10 cellular contexts compared by ENCODE assay signal in genomic region chr17:17387461-17388362, GRCh38.
DNase-seq lines count a peak whose midpoint lies in the region; ATAC-seq and TF ChIP-seq lines count a peak whose summit lies in the region.
"Had no signal": no experiment of that assay in that cellular context is flagged by ENCODE, and none has a peak within 500 bp of the region (broad histone marks: within the 10 kb centered on the region; RNA-seq: fewer than 3 reads in every experiment).

No MANE protein-coding gene starts in this region.

- H3K79me2 ChIP-seq in PC-3 (ENCODE audit: low read length): no peaks in the 10 kb centered on the region

- 63 to 74% methylated on average over 14 of the region's 15 CpGs for WGBS in thyroid gland, 2 donors

- no peaks in the 10 kb centered on the region for H3K27me3 Mint-ChIP-seq in activated T-cell treated with anti-CD3 and anti-CD28 coated beads, Interleukin-2, amount 50 U/mL, for 24 hours

- peak overlapping the region; percentile 49; the same call in 1 of the 2 replicates for H2AFZ ChIP-seq in PC-3 (ENCODE audit: low read length)

- H3K36me3 ChIP-seq in PC-3 (ENCODE audit: low read depth, low read length) (no peaks in the 10 kb centered on the region), thyroid gland (no peaks in the 10 kb centered on the region)

- no TSS peak for BruUV-seq in PC-3 (replicated peaks; lab: Mats Ljungman, UMichigan)

- POLR2A ChIA-PET in PC-3 (lab: Charles Lee; ENCODE audit: unreplicated experiment): no interaction called here

- no peaks in the 10 kb centered on the region for H3K9me2 ChIP-seq in PC-3 (replicated peaks; ENCODE audit: low read length)

- peaks cover 19% of the 10 kb centered on the region for H3K4me1 Mint-ChIP-seq in activated T-cell treated with anti-CD3 and anti-CD28 coated beads, Interleukin-2, amount 50 U/mL, for 24 hours (ENCODE audit: low read depth)

- H3K4me3 Mint-ChIP-seq in activated T-cell treated with anti-CD3 and anti-CD28 coated beads, Interleukin-2, amount 50 U/mL, for 24 hours: no peak overlapping the region
- H3K4me3 Mint-ChIP-seq: T-helper 1 cell treated with Interleukin-12 subunit alpha and Interleukin-12 subunit beta and Interleukin-4 antibody, amounts not matched to agents 30 μg/mL and 1 μg/mL, for 36 hours had no signal

- H3K27ac ChIP-seq in PC-3 (ENCODE audit: low read length) (peak overlapping the region; percentile 81), thyroid gland (peak overlapping the region; percentile 37 to 71 (median 65))

- H3K9ac ChIP-seq in PC-3 (ENCODE audit: low read length): peak overlapping the region; percentile 51

- H3K4me1 ChIP-seq in PC-3 (ENCODE audit: insufficient read depth, low read length): peaks cover 18% of the 10 kb centered on the region
- H3K4me1 ChIP-seq in thyroid gland: peaks cover 3 to 41% of the 10 kb centered on the region in 2 donors

- H3K27ac Mint-ChIP-seq in activated T-cell treated with anti-CD3 and anti-CD28 coated beads, Interleukin-2, amount 50 U/mL, for 24 hours: no peak overlapping the region
- H3K27ac Mint-ChIP-seq: T-helper 1 cell treated with Interleukin-12 subunit alpha and Interleukin-12 subunit beta and Interleukin-4 antibody, amounts not matched to agents 30 μg/mL and 1 μg/mL, for 36 hours had no signal

- CTCF ChIA-PET in PC-3 (lab: Charles Lee): no interaction called here

- peak; percentile 17 for DNase-seq in activated T-cell treated with anti-CD3 and anti-CD28 coated beads for 48 hours (ENCODE audit: low read depth)
- no peak for DNase-seq in activated T-cell treated with anti-CD3 and anti-CD28 coated beads, Interleukin-2, amount 50 U/mL, for 24 hours
- peak; percentile 74 for DNase-seq in PC-3
- DNase-seq in left cardiac atrium: no peak
- peak; percentile 63 to 66 for DNase-seq in thyroid gland
- DNase-seq in epidermal melanocyte (ENCODE audit: insufficient read length, low spot score): no peak
- no peak for DNase-seq in hippocampal formation (lab: John Stamatoyannopoulos, UW)
- DNase-seq: effector CD4-positive, alpha-beta T cell had no signal

- TF ChIP-seq CTCF in PC-3 (conservative IDR thresholded peaks at IDR 0.05; ENCODE audit: low read depth, low read length) (peak; percentile 83), thyroid gland (IDR thresholded peaks at IDR 0.05) (peak in 5 of 6 experiments; percentile 45 to 75 (median 54))

- H3K4me2 ChIP-seq in PC-3 (ENCODE audit: low read length): peak overlapping the region; percentile 37

- H3K4me3 ChIP-seq in PC-3 (ENCODE audit: low read length) (no peak overlapping the region), thyroid gland (replicated peaks in 1 of 3) (no peak overlapping the region)

- ATAC-seq in PC-3: peak; percentile 82
- ATAC-seq in left cardiac atrium: peak; percentile 14 to 79
- ATAC-seq in GM18907 (IDR thresholded peaks at IDR 0.05; ENCODE audit: unreplicated experiment): no peak

- H3K9me3 ChIP-seq in PC-3 (ENCODE audit: low read length): no peaks in the 10 kb centered on the region
- no peaks in the 10 kb centered on the region for H3K9me3 ChIP-seq in thyroid gland

- H3K27me3 ChIP-seq in PC-3 (ENCODE audit: low read length): no peaks in the 10 kb centered on the region
- no peaks in the 10 kb centered on the region for H3K27me3 ChIP-seq in thyroid gland

- intact Hi-C loops in PC-3 (cut with micrococcal nuclease) (no loop called here), left cardiac atrium (cut with DNase I) (no loop called here), thyroid gland (cut with DNase I) (no loop called here)

- no peaks in the 10 kb centered on the region for H3K36me3 Mint-ChIP-seq in activated T-cell treated with anti-CD3 and anti-CD28 coated beads, Interleukin-2, amount 50 U/mL, for 24 hours (ENCODE audit: low read depth)

- H4K20me1 ChIP-seq in PC-3 (ENCODE audit: low read length): no peaks in the 10 kb centered on the region

- no peaks in the 10 kb centered on the region for H3F3A ChIP-seq in PC-3 (ENCODE audit: low read length, unreplicated experiment)

- TF ChIP-seq POLR2A in thyroid gland (IDR thresholded peaks at IDR 0.05): no peak

- no peaks in the 10 kb centered on the region for H3K9me3 Mint-ChIP-seq in activated T-cell treated with anti-CD3 and anti-CD28 coated beads, Interleukin-2, amount 50 U/mL, for 24 hours
- H3K9me3 Mint-ChIP-seq: T-helper 1 cell treated with Interleukin-12 subunit alpha and Interleukin-12 subunit beta and Interleukin-4 antibody, amounts not matched to agents 30 μg/mL and 1 μg/mL, for 36 hours had no signal

Comparison
In these comparisons a context has a peak if more than half of its experiments do, and no peak if none do; other contexts are left out.
1. DNase-seq: peak in activated T-cell treated with anti-CD3 and anti-CD28 coated beads for 48 hours (single experiment), PC-3 (single experiment) and thyroid gland (2 of 2); none in activated T-cell treated with anti-CD3 and anti-CD28 coated beads, Interleukin-2, amount 50 U/mL, for 24 hours (single experiment), left cardiac atrium (single experiment), epidermal melanocyte (single experiment) and hippocampal formation (0 of 2).